In genomic region chr16:85350973-85351372, GRCh38 we compare ENCODE assay signal across 8 cellular contexts.
DNase-seq lines count a peak whose midpoint lies in the region; ATAC-seq and TF ChIP-seq lines count a peak whose summit lies in the region.

No MANE protein-coding gene starts in this region.

- TF ChIP-seq CTCF in BE2C (IDR thresholded peaks at IDR 0.05; ENCODE audit: low read depth, low read length) (no peak), thoracic aorta (IDR thresholded peaks at IDR 0.05) (no peak)

- peaks cover 63% of the 10 kb centered on the region for H3K4me1 ChIP-seq in BE2C
- H3K4me1 ChIP-seq in thoracic aorta (ENCODE audit: control insufficient read depth in 1 of 2, low read depth in 2 of 2) = peaks cover 3 to 29% of the 10 kb centered on the region in 2 donors

- ATAC-seq in thoracic aorta (ENCODE audit: insufficient number of reproducible peaks, low FRiP score, low read depth) = peak; percentile 73
- ATAC-seq in GM18867 (IDR thresholded peaks at IDR 0.05; ENCODE audit: unreplicated experiment) = no peak

- H3K9me3 ChIP-seq in BE2C (no peaks in the 10 kb centered on the region), thoracic aorta (no peaks in the 10 kb centered on the region)

- H3K4me3 ChIP-seq in BE2C (ENCODE audit: low read depth, low read length) = no peak overlapping the region
- no peak overlapping the region for H3K4me3 ChIP-seq in thoracic aorta

- DNase-seq in BE2C (peak; percentile 98), NCI-H146 (lab: John Stamatoyannopoulos, UW) (peak; percentile 58), hepatic stellate cell (ENCODE audit: low spot score) (peak; percentile 89), thoracic aorta (ENCODE audit: low spot score) (peak; percentile 90), OCI-M1 (lab: John Stamatoyannopoulos, UW) (no peak), NCI-H1048 (lab: John Stamatoyannopoulos, UW) (no peak)

- no peaks in the 10 kb centered on the region for H3K36me3 ChIP-seq in BE2C
- no peaks in the 10 kb centered on the region for H3K36me3 ChIP-seq in thoracic aorta

- H3K27me3 ChIP-seq in BE2C (no peaks in the 10 kb centered on the region), thoracic aorta (replicated peaks; ENCODE audit: insufficient read depth) (no peaks in the 10 kb centered on the region)

- H3K27ac ChIP-seq in angular gyrus (ENCODE audit: low read depth, low read length) (peak overlapping the region; percentile 35), thoracic aorta (peak overlapping the region; percentile 53 to 58)

Comparison
In these comparisons a context has a peak if more than half of its experiments do, and no peak if none do; other contexts are left out.
1. DNase-seq: peak in BE2C (single experiment), NCI-H146 (single experiment), hepatic stellate cell (single experiment) and thoracic aorta (single experiment); none in OCI-M1 (single experiment) and NCI-H1048 (single experiment).